12 cellular contexts compared by ENCODE assay signal in the genomic region with DNA sequence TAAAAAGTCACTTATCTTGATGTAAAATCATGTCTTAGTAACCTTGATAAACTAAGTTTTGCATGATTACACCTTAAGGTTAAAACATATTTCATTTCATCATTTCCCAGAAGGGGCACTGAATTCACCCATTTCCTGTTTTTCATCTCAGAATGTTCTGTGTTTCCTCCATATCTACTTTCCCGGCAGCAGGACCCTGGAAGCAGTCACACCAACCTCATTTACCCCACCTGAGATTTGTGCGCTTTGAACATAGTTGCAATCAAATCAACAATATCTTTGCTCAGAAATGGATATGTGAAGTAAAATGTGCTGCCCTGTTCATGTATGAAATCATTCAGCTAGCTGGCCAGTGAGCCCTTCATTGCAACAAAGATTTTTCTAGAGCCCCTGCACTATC. TPM values are rescaled to one million over a fixed set of nuclear protein-coding genes. Genes with fewer than 3 reads are reported as not detected.
DNase-seq lines count a peak whose midpoint lies in the region; ATAC-seq and TF ChIP-seq lines count a peak whose summit lies in the region.
"Had no signal": no experiment of that assay in that cellular context is flagged by ENCODE, and none has a peak within 500 bp of the region (broad histone marks: within the 10 kb centered on the region; RNA-seq: fewer than 3 reads in every experiment).

No MANE protein-coding gene starts in this region.

- peaks cover 4% of the 10 kb centered on the region for H3K9me3 Mint-ChIP-seq in activated T-cell treated with anti-CD3 and anti-CD28 coated beads, Interleukin-2, amount 50 U/mL, for 24 hours
- H3K9me3 Mint-ChIP-seq in T-helper 2 cell treated with Interferon-gamma antibody and Interleukin-4, amounts not matched to agents 5 μg/mL and 100 μg/mL, for 36 hours: no peaks in the 10 kb centered on the region
- H3K9me3 Mint-ChIP-seq in immature natural killer cell: no peaks in the 10 kb centered on the region

- H3K4me3 ChIP-seq in thymus (ENCODE audit: low read length) (no peak overlapping the region), thyroid gland (replicated peaks in 1 of 3) (no peak overlapping the region)
- H3K4me3 ChIP-seq: SK-N-MC had no signal

- H3K4me1 ChIP-seq in thymus (ENCODE audit: control insufficient read depth, insufficient read depth, low read length): peaks cover 55% of the 10 kb centered on the region
- H3K4me1 ChIP-seq in thyroid gland: no peaks in the 10 kb centered on the region

- 42% methylated on average over 2 of the region's 2 CpGs for WGBS in thymus
- WGBS in thyroid gland, 2 donors: 64 to 77% methylated on average over 2 of the region's 2 CpGs

- no peak for TF ChIP-seq POLR2A in thyroid gland (IDR thresholded peaks at IDR 0.05)

- no peaks in the 10 kb centered on the region for H3K27me3 ChIP-seq in thymus (ENCODE audit: control insufficient read depth, insufficient read depth)
- H3K27me3 ChIP-seq in thyroid gland: no peaks in the 10 kb centered on the region

- peak overlapping the region; percentile 98 for H3K27ac Mint-ChIP-seq in activated T-cell treated with anti-CD3 and anti-CD28 coated beads, Interleukin-2, amount 50 U/mL, for 24 hours
- H3K27ac Mint-ChIP-seq in T-helper 2 cell treated with Interferon-gamma antibody and Interleukin-4, amounts not matched to agents 5 μg/mL and 100 μg/mL, for 36 hours: peak overlapping the region; percentile 94
- peak overlapping the region in 5 of 6 donors; percentile 95 to 98 (median 96) for H3K27ac Mint-ChIP-seq in immature natural killer cell

- no peak for TF ChIP-seq CTCF in thyroid gland (IDR thresholded peaks at IDR 0.05)

- peak; percentile 48 for DNase-seq in activated T-cell treated with anti-CD3 and anti-CD28 coated beads, Interleukin-2, amount 50 U/mL, for 24 hours
- DNase-seq in activated T-cell treated with anti-CD3 and anti-CD28 coated beads for 4 hours (no peak), immature natural killer cell (no peak), thyroid gland (no peak), SIG-M5 (lab: John Stamatoyannopoulos, UW) (no peak)
- no peak for DNase-seq in T-helper 2 cell treated with Interferon-gamma antibody and Interleukin-4, amounts not matched to agents 5 μg/mL and 100 μg/mL, for 36 hours (ENCODE audit: low spot score)

- peaks cover 93% of the 10 kb centered on the region for H3K36me3 Mint-ChIP-seq in activated T-cell treated with anti-CD3 and anti-CD28 coated beads, Interleukin-2, amount 50 U/mL, for 24 hours (ENCODE audit: low read depth)
- H3K36me3 Mint-ChIP-seq in T-helper 2 cell treated with Interferon-gamma antibody and Interleukin-4, amounts not matched to agents 5 μg/mL and 100 μg/mL, for 36 hours (ENCODE audit: low read depth): peaks cover 82% of the 10 kb centered on the region
- H3K36me3 Mint-ChIP-seq in immature natural killer cell: peaks cover 9 to 56% (median 18%) of the 10 kb centered on the region in 3 donors

- ATAC-seq in HG03565 (IDR thresholded peaks at IDR 0.05; ENCODE audit: unreplicated experiment): no peak
- ATAC-seq: HepG2, left lobe of liver had no signal

- H3K4me1 Mint-ChIP-seq in activated T-cell treated with anti-CD3 and anti-CD28 coated beads, Interleukin-2, amount 50 U/mL, for 24 hours (ENCODE audit: low read depth): peaks cover 96% of the 10 kb centered on the region
- H3K4me1 Mint-ChIP-seq in T-helper 2 cell treated with Interferon-gamma antibody and Interleukin-4, amounts not matched to agents 5 μg/mL and 100 μg/mL, for 36 hours (ENCODE audit: low read depth): peaks cover 92% of the 10 kb centered on the region
- peaks cover 7 to 96% of the 10 kb centered on the region in 2 donors for H3K4me1 Mint-ChIP-seq in immature natural killer cell

- intact Hi-C loops in thyroid gland (cut with DNase I): no loop called here

- H3K27me3 Mint-ChIP-seq in activated T-cell treated with anti-CD3 and anti-CD28 coated beads, Interleukin-2, amount 50 U/mL, for 24 hours: no peaks in the 10 kb centered on the region
- no peaks in the 10 kb centered on the region for H3K27me3 Mint-ChIP-seq in T-helper 2 cell treated with Interferon-gamma antibody and Interleukin-4, amounts not matched to agents 5 μg/mL and 100 μg/mL, for 36 hours (ENCODE audit: low read depth)
- peaks cover 0 to 7% (median 3%) of the 10 kb centered on the region in 3 donors for H3K27me3 Mint-ChIP-seq in immature natural killer cell (ENCODE audit: low read depth in 3 of 3)

- H3K9me3 ChIP-seq in thymus (ENCODE audit: control insufficient read depth): no peaks in the 10 kb centered on the region
- H3K9me3 ChIP-seq in thyroid gland: no peaks in the 10 kb centered on the region

- peaks cover 59% of the 10 kb centered on the region for H3K36me3 ChIP-seq in thymus (ENCODE audit: control insufficient read depth, insufficient read depth)
- no peaks in the 10 kb centered on the region for H3K36me3 ChIP-seq in thyroid gland

- peak overlapping the region; percentile 86 for H3K27ac ChIP-seq in thymus (ENCODE audit: low read depth)
- H3K27ac ChIP-seq in thyroid gland: no peak overlapping the region
- H3K27ac ChIP-seq: SK-N-MC, VCaP had no signal

- H3K4me3 Mint-ChIP-seq in activated T-cell treated with anti-CD3 and anti-CD28 coated beads, Interleukin-2, amount 50 U/mL, for 24 hours: peak overlapping the region; percentile 72
- H3K4me3 Mint-ChIP-seq in T-helper 2 cell treated with Interferon-gamma antibody and Interleukin-4, amounts not matched to agents 5 μg/mL and 100 μg/mL, for 36 hours: peak overlapping the region; percentile 74
- H3K4me3 Mint-ChIP-seq in immature natural killer cell: peak overlapping the region; percentile 49 to 80 (median 72)

RNA-seq across cellular contexts. Expression of a gene that starts 46.8 kb away (rescaled TPM):
- polyA plus RNA-seq in immature natural killer cell (100 to 1,000 TPM in 1 of 3 donors, 10 to 100 TPM in 2; 79.5 to 307 (median 91.3) TPM), thymus (99.0 TPM)
- total RNA-seq in thyroid gland: 10 to 100 TPM in 1 of 4 donors, 1 to 10 TPM in 3; 8.9 to 10.5 (median 9.6) TPM
- total RNA-seq: HepG2 had no signal
- polyA plus RNA-seq: HepG2 had no signal
